In genomic region chr7:8442295-8442813, GRCh38 we compare ENCODE assay signal across 15 cellular contexts. TPM values are rescaled to one million over a fixed set of nuclear protein-coding genes. Genes with fewer than 3 reads are reported as not detected.
DNase-seq lines count a peak whose midpoint lies in the region; ATAC-seq and TF ChIP-seq lines count a peak whose summit lies in the region.
"Had no signal": no experiment of that assay in that cellular context is flagged by ENCODE, and none has a peak within 500 bp of the region (broad histone marks: within the 10 kb centered on the region; RNA-seq: fewer than 3 reads in every experiment).

No MANE protein-coding gene starts in this region.

- no peak overlapping the region for H3K9ac ChIP-seq in HUES6 (ENCODE audit: low read length)

- peaks cover 58% of the 10 kb centered on the region for H3K27me3 Mint-ChIP-seq in activated CD8-positive, alpha-beta T cell treated with anti-CD3 and anti-CD28 coated beads, Interleukin-2, amount 10 ng/mL, durations not matched to agents 7 days and 5 days (ENCODE audit: low read depth)
- peaks cover 62% of the 10 kb centered on the region for H3K27me3 Mint-ChIP-seq in activated CD8-positive, alpha-beta T cell treated with anti-CD3 and anti-CD28 coated beads for 36 hours

- DNase-seq in activated CD8-positive, alpha-beta T cell treated with anti-CD3 and anti-CD28 coated beads, Interleukin-2, amount 10 ng/mL, durations not matched to agents 7 days and 5 days = no peak
- no peak for DNase-seq in activated CD8-positive, alpha-beta T cell treated with anti-CD3 and anti-CD28 coated beads for 36 hours
- no peak for DNase-seq in iPS DF 6.9 (ENCODE audit: low read depth, low spot score)
- peak; percentile 71 for DNase-seq in posterior vena cava (ENCODE audit: low spot score)
- no peak for DNase-seq in retina
- no peak for DNase-seq in NCI-H345 treated with DMSO at 0.1 percent for 48 hours (lab: John Stamatoyannopoulos, UW; ENCODE audit: unreplicated experiment)
- DNase-seq: NCI-H2081 treated with DMSO at 0.1 percent for 48 hours had no signal

- POLR2A ChIA-PET in activated CD8-positive, alpha-beta T cell treated with anti-CD3 and anti-CD28 coated beads, Interleukin-2, amount 10 ng/mL, durations not matched to agents 7 days and 5 days (lab: Charles Lee) = no interaction called here
- POLR2A ChIA-PET in activated CD8-positive, alpha-beta T cell treated with anti-CD3 and anti-CD28 coated beads for 36 hours (lab: Charles Lee) = interaction anchor here (0.6 kb wide), 1 partner anchor 1182 kb away, joined by 4 read pairs; no protein-coding TSS in a partner anchor

- peaks cover 6% of the 10 kb centered on the region for H3K36me3 Mint-ChIP-seq in activated CD8-positive, alpha-beta T cell treated with anti-CD3 and anti-CD28 coated beads, Interleukin-2, amount 10 ng/mL, durations not matched to agents 7 days and 5 days (ENCODE audit: low read depth)
- H3K36me3 Mint-ChIP-seq in activated CD8-positive, alpha-beta T cell treated with anti-CD3 and anti-CD28 coated beads for 36 hours (ENCODE audit: low read depth) = peaks cover 7% of the 10 kb centered on the region

- peaks cover 10% of the 10 kb centered on the region for H3K4me1 Mint-ChIP-seq in activated CD8-positive, alpha-beta T cell treated with anti-CD3 and anti-CD28 coated beads, Interleukin-2, amount 10 ng/mL, durations not matched to agents 7 days and 5 days (ENCODE audit: low read depth)
- H3K4me1 Mint-ChIP-seq in activated CD8-positive, alpha-beta T cell treated with anti-CD3 and anti-CD28 coated beads for 36 hours (ENCODE audit: low read depth) = peaks cover 6% of the 10 kb centered on the region

- H3K36me3 ChIP-seq in HUES6 (ENCODE audit: control insufficient read depth, insufficient read depth, low read length) = no peaks in the 10 kb centered on the region
- no peaks in the 10 kb centered on the region for H3K36me3 ChIP-seq in iPS DF 6.9 (ENCODE audit: control insufficient read depth, insufficient read depth, low read length)
- H3K36me3 ChIP-seq: colonic mucosa, ovary, SJSA1, thoracic aorta had no signal

- CTCF ChIA-PET in activated CD8-positive, alpha-beta T cell treated with anti-CD3 and anti-CD28 coated beads, Interleukin-2, amount 10 ng/mL, durations not matched to agents 7 days and 5 days (lab: Charles Lee) = no interaction called here
- CTCF ChIA-PET in activated CD8-positive, alpha-beta T cell treated with anti-CD3 and anti-CD28 coated beads for 36 hours (lab: Charles Lee) = no interaction called here

- H3K4me3 ChIP-seq in HUES6 (ENCODE audit: low read depth, low read length) = peak overlapping the region; percentile 69
- H3K4me3 ChIP-seq in iPS DF 6.9 (ENCODE audit: low read length) = peak overlapping the region; percentile 52; the same call in 1 of the 2 replicates
- H3K4me3 ChIP-seq: colonic mucosa, lung, ovary, SJSA1 had no signal

- peaks cover 99% of the 10 kb centered on the region for H3K27me3 ChIP-seq in HUES6 (ENCODE audit: control insufficient read depth, insufficient read depth, low read length)
- H3K27me3 ChIP-seq in iPS DF 6.9 (ENCODE audit: control insufficient read depth, insufficient read depth, low read length) = peaks cover 45% of the 10 kb centered on the region
- H3K27me3 ChIP-seq: ovary, SJSA1 had no signal

- H3K4me3 Mint-ChIP-seq in activated CD8-positive, alpha-beta T cell treated with anti-CD3 and anti-CD28 coated beads, Interleukin-2, amount 10 ng/mL, durations not matched to agents 7 days and 5 days = peak overlapping the region; percentile 31
- H3K4me3 Mint-ChIP-seq in activated CD8-positive, alpha-beta T cell treated with anti-CD3 and anti-CD28 coated beads for 36 hours = no peak overlapping the region

- no peak for ATAC-seq in activated CD8-positive, alpha-beta T cell treated with anti-CD3 and anti-CD28 coated beads, Interleukin-2, amount 10 ng/mL, durations not matched to agents 7 days and 5 days
- no peak for ATAC-seq in activated CD8-positive, alpha-beta T cell treated with anti-CD3 and anti-CD28 coated beads for 36 hours
- ATAC-seq in HG02938 (IDR thresholded peaks at IDR 0.05; ENCODE audit: unreplicated experiment) = no peak
- ATAC-seq: esophagus mucosa had no signal

- WGBS in iPS DF 6.9 (ENCODE audit: insufficient coverage, insufficient read length) = no CpG with 5 or more reads among the region's 39 CpGs

- H3K9me3 ChIP-seq in HUES6 (ENCODE audit: control insufficient read depth, insufficient read depth, low read depth, low read length) (no peaks in the 10 kb centered on the region), iPS DF 6.9 (ENCODE audit: control insufficient read depth, insufficient read depth, low read length) (no peaks in the 10 kb centered on the region)
- H3K9me3 ChIP-seq: colonic mucosa, thoracic aorta had no signal

- H3K9me3 Mint-ChIP-seq in activated CD8-positive, alpha-beta T cell treated with anti-CD3 and anti-CD28 coated beads, Interleukin-2, amount 10 ng/mL, durations not matched to agents 7 days and 5 days (ENCODE audit: insufficient read depth) = peaks cover 10% of the 10 kb centered on the region
- peaks cover 5% of the 10 kb centered on the region for H3K9me3 Mint-ChIP-seq in activated CD8-positive, alpha-beta T cell treated with anti-CD3 and anti-CD28 coated beads for 36 hours

- H3K27ac ChIP-seq in HUES6 (ENCODE audit: low read depth, low read length) (no peak overlapping the region), iPS DF 6.9 (ENCODE audit: low read length) (no peak overlapping the region)
- H3K27ac ChIP-seq: colonic mucosa, ovary, SJSA1, thoracic aorta had no signal

- peaks cover 17% of the 10 kb centered on the region for H3K4me1 ChIP-seq in HUES6 (ENCODE audit: control insufficient read depth, insufficient read depth, low read length)
- H3K4me1 ChIP-seq in iPS DF 6.9 (ENCODE audit: control insufficient read depth, insufficient read depth, low read length) = no peaks in the 10 kb centered on the region; the same call in 1 of the 2 replicates
- H3K4me1 ChIP-seq: colonic mucosa, SJSA1 had no signal

- intact Hi-C loops in activated CD8-positive, alpha-beta T cell treated with anti-CD3 and anti-CD28 coated beads for 36 hours (cut with micrococcal nuclease) = no loop called here
- intact Hi-C loops in posterior vena cava (cut with DNase I) = no loop called here

- H3K27ac Mint-ChIP-seq in activated CD8-positive, alpha-beta T cell treated with anti-CD3 and anti-CD28 coated beads, Interleukin-2, amount 10 ng/mL, durations not matched to agents 7 days and 5 days = no peak overlapping the region
- H3K27ac Mint-ChIP-seq in activated CD8-positive, alpha-beta T cell treated with anti-CD3 and anti-CD28 coated beads for 36 hours = no peak overlapping the region

- no peak for TF ChIP-seq CTCF in activated CD8-positive, alpha-beta T cell treated with anti-CD3 and anti-CD28 coated beads for 36 hours (IDR thresholded peaks at IDR 0.05)

RNA-seq across cellular contexts. Expression of gene NXPH1, which starts 8.9 kb away (rescaled TPM):
- not detected for total RNA-seq in activated CD8-positive, alpha-beta T cell treated with anti-CD3 and anti-CD28 coated beads, Interleukin-2, amount 10 ng/mL, durations not matched to agents 7 days and 5 days
- not detected for total RNA-seq in activated CD8-positive, alpha-beta T cell treated with anti-CD3 and anti-CD28 coated beads for 36 hours
- total RNA-seq in posterior vena cava = not detected
- total RNA-seq: esophagus mucosa, ovary, SJSA1, thoracic aorta had no signal
